24 cellular contexts compared by ENCODE assay signal in genomic region chr9:133963166-133963565, GRCh38. TPM values are rescaled to one million over a fixed set of nuclear protein-coding genes. Genes with fewer than 3 reads are reported as not detected.
DNase-seq lines count a peak whose midpoint lies in the region; ATAC-seq and TF ChIP-seq lines count a peak whose summit lies in the region.
"Had no signal": no experiment of that assay in that cellular context is flagged by ENCODE, and none has a peak within 500 bp of the region (broad histone marks: within the 10 kb centered on the region; RNA-seq: fewer than 3 reads in every experiment).

No MANE protein-coding gene starts in this region.

- H3K4me3 ChIP-seq in trophoblast cell (ENCODE audit: low read depth, low read length), result no peak overlapping the region
- H3K4me3 ChIP-seq: A549, Peyer's patch had no signal

- no peak overlapping the region for H3K4me3 Mint-ChIP-seq in natural killer cell treated with Interleukin-12 subunit alpha and Interleukin-12 subunit beta and Interleukin-15 and Interleukin-18, amount 100 ng/mL, for 72 hours
- no peak overlapping the region for H3K4me3 Mint-ChIP-seq in natural killer cell
- H3K4me3 Mint-ChIP-seq: CD4-positive, alpha-beta T cell had no signal

- H3K79me2 ChIP-seq in trophoblast cell (ENCODE audit: control insufficient read depth, insufficient read depth, low read length, poor library complexity), result peaks cover 42% of the 10 kb centered on the region

- no peak overlapping the region for H2BK120ac ChIP-seq in trophoblast cell (ENCODE audit: insufficient read depth, low read length, poor library complexity)

- no peak overlapping the region for H2BK12ac ChIP-seq in trophoblast cell (ENCODE audit: low read length)

- no peak overlapping the region for H3K27ac ChIP-seq in trophoblast cell (ENCODE audit: low read depth, low read length)
- H3K27ac ChIP-seq: A549, Peyer's patch had no signal

- H4K91ac ChIP-seq in trophoblast cell (ENCODE audit: low read depth, low read length), result no peak overlapping the region

- H3K4me1 Mint-ChIP-seq in natural killer cell treated with Interleukin-12 subunit alpha and Interleukin-12 subunit beta and Interleukin-15 and Interleukin-18, amount 100 ng/mL, for 72 hours (ENCODE audit: low read depth in 2 of 2), result no peaks in the 10 kb centered on the region
- H3K4me1 Mint-ChIP-seq in natural killer cell, result no peaks in the 10 kb centered on the region

- H2AK5ac ChIP-seq in trophoblast cell (ENCODE audit: low read length), result no peak overlapping the region

- peaks cover 10% of the 10 kb centered on the region for H3K36me3 Mint-ChIP-seq in natural killer cell treated with Interleukin-12 subunit alpha and Interleukin-12 subunit beta and Interleukin-15 and Interleukin-18, amount 100 ng/mL, for 72 hours
- H3K36me3 Mint-ChIP-seq in natural killer cell, result peaks cover 10% of the 10 kb centered on the region

- peak overlapping the region; percentile 84 for H3K4ac ChIP-seq in trophoblast cell (ENCODE audit: low read depth, low read length)

- peaks cover 4% of the 10 kb centered on the region for H3K79me1 ChIP-seq in trophoblast cell (ENCODE audit: low read length)

- H3K36me3 ChIP-seq in trophoblast cell (ENCODE audit: control insufficient read depth in 1 of 2, insufficient read depth in 2 of 2, low read length in 2 of 2), result peaks cover 0 to 6% of the 10 kb centered on the region in 2 experiments
- H3K36me3 ChIP-seq: Peyer's patch had no signal

- no peak overlapping the region for H3K9ac ChIP-seq in trophoblast cell (ENCODE audit: low read length)

- H3K4me1 ChIP-seq in trophoblast cell (ENCODE audit: control insufficient read depth in 1 of 2, insufficient read depth in 2 of 2, low read length in 2 of 2), result peaks cover 38 to 39% of the 10 kb centered on the region in 2 experiments
- H3K4me1 ChIP-seq: A549 had no signal

- H2BK5ac ChIP-seq in trophoblast cell (ENCODE audit: low read depth, low read length, poor library complexity), result no peak overlapping the region

- no CpG with 5 or more reads among the region's 10 CpGs for WGBS in trophoblast cell (ENCODE audit: extremely low coverage, insufficient coverage, insufficient read length)

- no peak overlapping the region for H3K18ac ChIP-seq in trophoblast cell (ENCODE audit: low read length)

- intact Hi-C loops in natural killer cell (cut with micrococcal nuclease), result no loop called here
- intact Hi-C loops in left ventricle myocardium superior (cut with micrococcal nuclease), result no loop called here

- H4K8ac ChIP-seq in trophoblast cell (ENCODE audit: low read depth, low read length), result no peak overlapping the region

- ATAC-seq in natural killer cell treated with Interleukin-12 subunit alpha and Interleukin-12 subunit beta and Interleukin-15 and Interleukin-18, amount 100 ng/mL, for 72 hours, result no peak
- ATAC-seq in natural killer cell (no peak), left ventricle myocardium superior (no peak), HG02759 (IDR thresholded peaks at IDR 0.05; ENCODE audit: unreplicated experiment) (no peak)
- ATAC-seq: A549 had no signal

- peak; percentile 54 for DNase-seq in natural killer cell treated with Interleukin-12 subunit alpha and Interleukin-12 subunit beta and Interleukin-15 and Interleukin-18, amount 100 ng/mL, for 72 hours (ENCODE audit: low spot score)
- DNase-seq in natural killer cell, result no peak
- peak; percentile 2 for DNase-seq in left ventricle myocardium superior
- no peak for DNase-seq in trophoblast cell
- no peak for DNase-seq in middle frontal gyrus (ENCODE audit: extremely low spot score, low spot score)
- DNase-seq in NOMO-1 treated with DMSO at 0.1 percent for 48 hours (lab: John Stamatoyannopoulos, UW; ENCODE audit: unreplicated experiment), result no peak
- DNase-seq: BE2C; Caco-2; CD4-positive, alpha-beta T cell; DND-41; Karpas-422; MV-4-11; NCI-H1105 treated with DMSO at 0.1 percent for 48 hours; NCI-H1694; NCI-H2081; NCI-H2171; NCI-H345; NCI-H524; NCI-H774; NK-92 treated with Interleukin-12 subunit alpha and Interleukin-12 subunit beta, amount 100 ng/mL, for 24 hours; Peyer's patch; SHP77 had no signal

- no peak for TF ChIP-seq CTCF in natural killer cell (IDR thresholded peaks at IDR 0.05)

- H3K14ac ChIP-seq in trophoblast cell (ENCODE audit: low read length), result no peak overlapping the region

- H4K12ac ChIP-seq in trophoblast cell (ENCODE audit: low read depth, low read length), result no peak overlapping the region

- no peaks in the 10 kb centered on the region for H3K27me3 ChIP-seq in trophoblast cell (ENCODE audit: insufficient read depth, low read length)
- H3K27me3 ChIP-seq: BE2C, Peyer's patch had no signal

- peaks cover 7% of the 10 kb centered on the region for H3K9me3 Mint-ChIP-seq in natural killer cell treated with Interleukin-12 subunit alpha and Interleukin-12 subunit beta and Interleukin-15 and Interleukin-18, amount 100 ng/mL, for 72 hours
- H3K9me3 Mint-ChIP-seq in natural killer cell, result peaks cover 2 to 3% of the 10 kb centered on the region in 2 donors

- no peaks in the 10 kb centered on the region for H3K9me3 ChIP-seq in trophoblast cell (ENCODE audit: insufficient read depth, low read depth, low read length)
- H3K9me3 ChIP-seq: BE2C had no signal

- H3K23ac ChIP-seq in trophoblast cell (ENCODE audit: low read length), result no peak overlapping the region

- no peak overlapping the region for H3K27ac Mint-ChIP-seq in natural killer cell treated with Interleukin-12 subunit alpha and Interleukin-12 subunit beta and Interleukin-15 and Interleukin-18, amount 100 ng/mL, for 72 hours
- no peak overlapping the region for H3K27ac Mint-ChIP-seq in natural killer cell
- H3K27ac Mint-ChIP-seq: CD4-positive, alpha-beta T cell had no signal

- no peak overlapping the region for H2AFZ ChIP-seq in trophoblast cell (ENCODE audit: insufficient read depth, low read length, poor library complexity)

- no peaks in the 10 kb centered on the region for H3K27me3 Mint-ChIP-seq in natural killer cell treated with Interleukin-12 subunit alpha and Interleukin-12 subunit beta and Interleukin-15 and Interleukin-18, amount 100 ng/mL, for 72 hours
- no peaks in the 10 kb centered on the region for H3K27me3 Mint-ChIP-seq in natural killer cell (ENCODE audit: low read depth in 2 of 2)

- H3K4me2 ChIP-seq in trophoblast cell (ENCODE audit: low read length), result no peak overlapping the region
- H3K4me2 ChIP-seq: A549 had no signal

RNA-seq across cellular contexts. Expression of gene VAV2, which starts 29.0 kb away (rescaled TPM):
- 1 to 10 TPM; 1.9 to 6.7 TPM for total RNA-seq in natural killer cell treated with Interleukin-12 subunit alpha and Interleukin-12 subunit beta and Interleukin-15 and Interleukin-18, amount 100 ng/mL, for 72 hours
- total RNA-seq in natural killer cell (1 to 10 TPM; 3.9 to 5.1 (median 4.8) TPM), left ventricle myocardium superior (6.1 TPM)
- polyA plus RNA-seq in trophoblast cell (2013), result 54.6 and 55.9 TPM in 2 replicates

Comparison
In these comparisons a context has a peak if more than half of its experiments do, and no peak if none do; other contexts are left out.
1. DNase-seq: peak in natural killer cell treated with Interleukin-12 subunit alpha and Interleukin-12 subunit beta and Interleukin-15 and Interleukin-18, amount 100 ng/mL, for 72 hours (single experiment) and left ventricle myocardium superior (single experiment); none in natural killer cell (single experiment), trophoblast cell (0 of 2), middle frontal gyrus (single experiment) and NOMO-1 treated with DMSO at 0.1 percent for 48 hours (single experiment).